Comparison of ENCODE assay signal across 23 cellular contexts in genomic region chr12:55771736-55772135, GRCh38. TPM values are rescaled to one million over a fixed set of nuclear protein-coding genes. Genes with fewer than 3 reads are reported as not detected.
DNase-seq lines count a peak whose midpoint lies in the region; TF ChIP-seq lines count a peak whose summit lies in the region.
"Had no signal": no experiment of that assay in that cellular context is flagged by ENCODE, and none has a peak within 500 bp of the region (broad histone marks: within the 10 kb centered on the region; RNA-seq: fewer than 3 reads in every experiment).

No MANE protein-coding gene starts in this region.

- TF ChIP-seq CTCF in brain (conservative IDR thresholded peaks at IDR 0.05) (no peak), nephron (IDR thresholded peaks at IDR 0.05; ENCODE audit: unreplicated experiment in 3 of 3) (no peak)

- no peaks in the 10 kb centered on the region for H3K9me2 ChIP-seq in Karpas-422 (replicated peaks; ENCODE audit: insufficient read depth, low read length)

- no peak overlapping the region for H3K27ac ChIP-seq in Karpas-422 (ENCODE audit: low read length)
- H3K27ac ChIP-seq: 22Rv1, esophagus squamous epithelium, hepatocyte, prostate gland, skin epidermis, upper lobe of right lung had no signal

- no peak overlapping the region for H3K4me3 ChIP-seq in Karpas-422 (ENCODE audit: low read length)
- H3K4me3 ChIP-seq: esophagus squamous epithelium, hepatocyte, prostate gland, skin epidermis, upper lobe of right lung had no signal

- H3K9me3 ChIP-seq in Karpas-422 (ENCODE audit: low read length), result no peaks in the 10 kb centered on the region
- H3K9me3 ChIP-seq: esophagus squamous epithelium, prostate gland, upper lobe of right lung had no signal

- H3K36me3 Mint-ChIP-seq in brain (peaks cover 58% of the 10 kb centered on the region), nephron (ENCODE audit: low read depth) (peaks cover 54% of the 10 kb centered on the region)

- H3K36me3 ChIP-seq in Karpas-422 (ENCODE audit: insufficient read depth, low read length), result peaks cover 29% of the 10 kb centered on the region
- H3K36me3 ChIP-seq: prostate gland had no signal

- DNase-seq in NCI-H510A treated with DMSO at 0.1 percent for 48 hours (lab: John Stamatoyannopoulos, UW) (peak; percentile 62), NCI-H510A (lab: John Stamatoyannopoulos, UW) (no peak), NCI-H1694 (lab: John Stamatoyannopoulos, UW) (peak; percentile 13), NCI-H226 (no peak), Karpas-422 (no peak), SKM-1 treated with dmso at 0.1 percent for 144 hours (lab: John Stamatoyannopoulos, UW; ENCODE audit: unreplicated experiment) (no peak)
- DNase-seq: activated CD4-positive, alpha-beta T cell treated with anti-CD3 and anti-CD28 coated beads for 1 hour; effector memory CD4-positive, alpha-beta T cell; esophagus squamous epithelium; H9; NCI-H1092; NCI-H1930; NK-92 treated with Interleukin-12 subunit alpha and Interleukin-12 subunit beta, amount 100 ng/mL, for 24 hours; SHP77; T-cell; upper lobe of right lung had no signal

- no peak overlapping the region for H3K4me3 Mint-ChIP-seq in brain
- no peak overlapping the region for H3K4me3 Mint-ChIP-seq in nephron
- H3K4me3 Mint-ChIP-seq: H9, mesothelial cell of epicardium, T-cell had no signal

- H3K27me3 Mint-ChIP-seq in brain, result no peaks in the 10 kb centered on the region
- no peaks in the 10 kb centered on the region for H3K27me3 Mint-ChIP-seq in nephron (ENCODE audit: low read depth)
- H3K27me3 Mint-ChIP-seq: T-cell had no signal

- no peak overlapping the region for H3K9ac ChIP-seq in Karpas-422 (ENCODE audit: low read length)

- H3K79me2 ChIP-seq in Karpas-422 (ENCODE audit: low read length), result peaks cover 34% of the 10 kb centered on the region; the same call in 1 of the 2 replicates

- H3K4me1 Mint-ChIP-seq in brain (peaks cover 37% of the 10 kb centered on the region), nephron (peaks cover 34% of the 10 kb centered on the region)
- H3K4me1 Mint-ChIP-seq: mesothelial cell of epicardium had no signal

- H3K27me3 ChIP-seq in Karpas-422 (ENCODE audit: low read length), result no peaks in the 10 kb centered on the region
- H3K27me3 ChIP-seq: esophagus squamous epithelium, hepatocyte, upper lobe of right lung had no signal

- 0 out of 2 replicates have a peak, but pooled peaks cover 3% of the 10 kb centered on the region for H4K20me1 ChIP-seq in Karpas-422 (ENCODE audit: insufficient read depth, low read depth, low read length)

- H3K4me1 ChIP-seq in Karpas-422 (ENCODE audit: low read length), result no peaks in the 10 kb centered on the region
- H3K4me1 ChIP-seq: esophagus squamous epithelium, prostate gland, upper lobe of right lung had no signal

- H3K27ac Mint-ChIP-seq in brain (peak overlapping the region in 4 of 5 experiments; percentile 26 to 81 (median 54)), nephron (peak overlapping the region; percentile 46 to 82 (median 64))

- H2AFZ ChIP-seq in Karpas-422 (ENCODE audit: low read length), result no peak overlapping the region
- H2AFZ ChIP-seq: hepatocyte had no signal

- H3K4me2 ChIP-seq in Karpas-422 (ENCODE audit: low read depth, low read length, poor library complexity, severe bottlenecking), result no peak overlapping the region
- H3K4me2 ChIP-seq: hepatocyte had no signal

- H3K9me3 Mint-ChIP-seq in brain, result no peaks in the 10 kb centered on the region
- no peaks in the 10 kb centered on the region for H3K9me3 Mint-ChIP-seq in nephron
- H3K9me3 Mint-ChIP-seq: H9, mesothelial cell of epicardium, T-cell had no signal

RNA-seq across cellular contexts. Expression of gene GDF11, which starts 28.8 kb away (rescaled TPM):
- 26.9 TPM for polyA plus RNA-seq in brain (ENCODE audit: insufficient read depth, low read depth, low replicate concordance)
- total RNA-seq in Karpas-422 (2014; rRNA removed; shearing (Covaris generic); ENCODE audit: low replicate concordance), result 2.9 and 7.8 TPM in 2 replicates

RNA-seq across cellular contexts. Expression of gene CD63, which starts 42.9 kb away (rescaled TPM):
- 568 TPM for polyA plus RNA-seq in brain (ENCODE audit: insufficient read depth, low read depth, low replicate concordance)
- total RNA-seq in Karpas-422 (2014; rRNA removed; shearing (Covaris generic); ENCODE audit: low replicate concordance), result 150 and 266 TPM in 2 replicates

RNA-seq across cellular contexts. Expression of gene SARNP, which starts 45.8 kb away (rescaled TPM):
- 59.8 TPM for polyA plus RNA-seq in brain (ENCODE audit: insufficient read depth, low read depth, low replicate concordance)
- total RNA-seq in Karpas-422 (2014; rRNA removed; shearing (Covaris generic); ENCODE audit: low replicate concordance), result 64.9 and 100 TPM in 2 replicates

RNA-seq across cellular contexts. Expression of gene ORMDL2, which starts 46.1 kb away (rescaled TPM):
- 40.8 TPM for polyA plus RNA-seq in brain (ENCODE audit: insufficient read depth, low read depth, low replicate concordance)
- total RNA-seq in Karpas-422 (2014; rRNA removed; shearing (Covaris generic); ENCODE audit: low replicate concordance), result 32.6 and 37.4 TPM in 2 replicates

RNA-seq across cellular contexts. Expression of gene RDH5, which starts 51.5 kb away (rescaled TPM):
- polyA plus RNA-seq in brain (ENCODE audit: insufficient read depth, low read depth, low replicate concordance), result 2.0 TPM
- 12.4 and 12.8 TPM in 2 replicates for total RNA-seq in Karpas-422 (2014; rRNA removed; shearing (Covaris generic); ENCODE audit: low replicate concordance)

Comparison
In these comparisons a context has a peak if more than half of its experiments do, and no peak if none do; other contexts are left out.
1. DNase-seq: peak in NCI-H510A treated with DMSO at 0.1 percent for 48 hours (single experiment) and NCI-H1694 (single experiment); none in NCI-H510A (single experiment), NCI-H226 (single experiment), Karpas-422 (single experiment) and SKM-1 treated with dmso at 0.1 percent for 144 hours (single experiment).